In genomic region chr3:39405687-39406367, GRCh38 we compare ENCODE assay signal across 8 cellular contexts. TPM values are rescaled to one million over a fixed set of nuclear protein-coding genes. Genes with fewer than 3 reads are reported as not detected.
A peak's percentile ranks its signal among the peaks of the same experiment; 100 is the strongest.
DNase-seq lines count a peak whose midpoint lies in the region; ATAC-seq, FAIRE-seq and TF ChIP-seq lines count a peak whose summit lies in the region.

No MANE protein-coding gene starts in this region.

- ATAC-seq in Right ventricle myocardium superior (ENCODE audit: poor library complexity), result no peak
- no peak for ATAC-seq in GM19463 (IDR thresholded peaks at IDR 0.05; ENCODE audit: unreplicated experiment)
- no peak for ATAC-seq in HG03442 (IDR thresholded peaks at IDR 0.05; ENCODE audit: unreplicated experiment)

- H3K36me3 ChIP-seq in right atrium auricular region (peaks cover 32% of the 10 kb centered on the region), bronchial epithelial cell (ENCODE audit: control insufficient read depth, insufficient read depth, low read length) (peaks cover 13% of the 10 kb centered on the region), vagina (peaks cover 0 to 23% of the 10 kb centered on the region in 2 donors)

- TF ChIP-seq POLR2A in vagina (IDR thresholded peaks at IDR 0.05), result no peak

- H3K27me3 ChIP-seq in right atrium auricular region (no peaks in the 10 kb centered on the region), bronchial epithelial cell (ENCODE audit: control insufficient read depth, insufficient read depth, low read length) (no peaks in the 10 kb centered on the region), mononuclear cell (ENCODE audit: insufficient read depth, low read length) (no peaks in the 10 kb centered on the region), vagina (no peaks in the 10 kb centered on the region)

- intact Hi-C loops in Right ventricle myocardium superior (cut with DNase I), result no loop called here
- intact Hi-C loops in vagina (cut with DNase I), result no loop called here
- intact Hi-C loops in posterior cingulate gyrus (cut with DNase I), result loop anchor here (1.0 to 2.0 kb wide), 2 partner anchors 22 to 903 kb away; partner anchors contain the start of gene EIF1B

- TF ChIP-seq CTCF in right atrium auricular region (IDR thresholded peaks at IDR 0.05), result no peak
- no peak for TF ChIP-seq CTCF in bronchial epithelial cell (IDR thresholded peaks at IDR 0.05; ENCODE audit: insufficient read depth, low read length, severe bottlenecking)
- no peak for TF ChIP-seq CTCF in vagina (IDR thresholded peaks at IDR 0.05)

- FAIRE-seq in bronchial epithelial cell (lab: Jason Lieb, UNC), result no peak

- no peak for DNase-seq in right atrium auricular region (ENCODE audit: low spot score)
- DNase-seq in Right ventricle myocardium superior, result no peak
- DNase-seq in bronchial epithelial cell (ENCODE audit: low read depth), result no peak
- DNase-seq in vagina (ENCODE audit: extremely low spot score in 2 of 2), result no peak
- DNase-seq in posterior cingulate gyrus, result no peak

- H3K4me1 ChIP-seq in right atrium auricular region, result peaks cover 0 to 19% of the 10 kb centered on the region in 2 donors
- H3K4me1 ChIP-seq in mononuclear cell (ENCODE audit: insufficient read depth, low read length), result peaks cover 35% of the 10 kb centered on the region
- peaks cover 32% of the 10 kb centered on the region for H3K4me1 ChIP-seq in vagina

- H3K9me3 ChIP-seq in right atrium auricular region (no peaks in the 10 kb centered on the region), mononuclear cell (ENCODE audit: low read depth, low read length) (no peaks in the 10 kb centered on the region), vagina (no peaks in the 10 kb centered on the region)

- H3K27ac ChIP-seq in right atrium auricular region, result peak overlapping the region; percentile 77 to 79
- H3K27ac ChIP-seq in vagina, result peak overlapping the region; percentile 54

- H3K4me3 ChIP-seq in right atrium auricular region (peak overlapping the region; percentile 69 to 75), bronchial epithelial cell (ENCODE audit: low read depth, low read length) (peak overlapping the region; percentile 20), mononuclear cell (ENCODE audit: low read length) (peak overlapping the region; percentile 79), vagina (peak overlapping the region; percentile 67 to 70)

RNA-seq across cellular contexts. Expression of gene RPSA, which starts 0.7 kb away (rescaled TPM):
- total RNA-seq in right atrium auricular region, result 100 to 1,000 TPM; 351 to 628 TPM
- total RNA-seq in Right ventricle myocardium superior, result 389 TPM
- 2,916 and 3,451 TPM in 2 replicates for total RNA-seq in bronchial epithelial cell
- total RNA-seq in mononuclear cell, result 2,107 TPM
- 1,049 TPM for total RNA-seq in vagina

RNA-seq across cellular contexts. Expression of gene SLC25A38, which starts 22.7 kb away (rescaled TPM):
- total RNA-seq in right atrium auricular region, result 10 to 100 TPM; 14.3 to 15.7 TPM
- 14.4 TPM for total RNA-seq in Right ventricle myocardium superior
- 12.2 and 21.9 TPM in 2 replicates for total RNA-seq in bronchial epithelial cell
- total RNA-seq in mononuclear cell, result 25.7 TPM
- total RNA-seq in vagina, result 20.6 TPM

Comparison
In these comparisons a context has a peak if more than half of its experiments do, and no peak if none do; other contexts are left out.
1. H3K4me3 ChIP-seq: peak in every context shown above with its lines; median percentile 79 in mononuclear cell; 72 in right atrium auricular region; 68 in vagina; 20 in bronchial epithelial cell.